8 cellular contexts compared by ENCODE assay signal in the genomic region with DNA sequence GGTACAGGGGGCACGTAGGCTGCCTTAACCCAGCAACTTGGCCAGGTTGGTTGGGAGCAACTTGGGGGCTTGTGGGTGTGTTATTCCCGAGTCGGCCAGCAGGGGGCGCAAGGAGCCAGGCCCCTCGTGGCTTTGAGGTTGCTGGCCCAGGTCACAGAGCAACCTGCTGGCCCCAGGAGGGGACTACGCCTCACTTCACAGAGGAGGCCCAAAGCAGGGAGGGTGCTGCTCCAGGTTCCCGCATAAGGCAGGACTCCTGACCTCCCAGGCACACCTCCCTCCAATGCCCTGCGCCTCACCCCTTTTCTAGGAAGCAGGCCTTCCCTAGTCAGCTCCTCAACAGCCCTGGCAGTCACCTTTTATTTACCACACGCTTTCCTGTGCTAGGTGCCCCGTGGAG. TPM values are rescaled to one million over a fixed set of nuclear protein-coding genes. Genes with fewer than 3 reads are reported as not detected.
DNase-seq lines count a peak whose midpoint lies in the region; ATAC-seq, FAIRE-seq and TF ChIP-seq lines count a peak whose summit lies in the region.

No MANE protein-coding gene starts in this region.

- H3K4me3 ChIP-seq in IMR-90 (ENCODE audit: insufficient read depth, low read depth, low read length) (no peak overlapping the region), right atrium auricular region (no peak overlapping the region), small intestine (ENCODE audit: low read depth in 1 of 2, low read length in 2 of 2) (no peak overlapping the region)

- H2BK120ac ChIP-seq in IMR-90 (ENCODE audit: low read depth, low read length): no peak overlapping the region

- peaks cover 8% of the 10 kb centered on the region for H3K4me1 Mint-ChIP-seq in activated naive CD8-positive, alpha-beta T cell treated with anti-CD3 and anti-CD28 coated beads for 36 hours

- H2AFZ ChIP-seq in IMR-90 (replicated peaks; ENCODE audit: low read length, poor library complexity): peak overlapping the region; percentile 76

- no peak overlapping the region for H2BK15ac ChIP-seq in IMR-90 (ENCODE audit: low read depth, low read length)

- TF ChIP-seq RAD21 in IMR-90 (IDR thresholded peaks at IDR 0.05; ENCODE audit: low read length): peak; percentile 83

- no peak overlapping the region for H3K14ac ChIP-seq in IMR-90 (replicated peaks; ENCODE audit: low read depth, low read length)

- H3K23ac ChIP-seq in IMR-90 (ENCODE audit: low read depth, low read length): no peak overlapping the region

- no peak overlapping the region for H3K27ac Mint-ChIP-seq in activated naive CD8-positive, alpha-beta T cell treated with anti-CD3 and anti-CD28 coated beads for 36 hours

- H3K27ac ChIP-seq in IMR-90 (ENCODE audit: insufficient read depth, low read length) (no peak overlapping the region), right atrium auricular region (no peak overlapping the region), small intestine (ENCODE audit: low read depth in 1 of 2, low read length in 1 of 2) (no peak overlapping the region)

- no peaks in the 10 kb centered on the region for H3K36me3 Mint-ChIP-seq in activated naive CD8-positive, alpha-beta T cell treated with anti-CD3 and anti-CD28 coated beads for 36 hours

- no peaks in the 10 kb centered on the region for H3K4me1 ChIP-seq in IMR-90 (ENCODE audit: control insufficient read depth, insufficient read depth, low read length)
- no peaks in the 10 kb centered on the region for H3K4me1 ChIP-seq in right atrium auricular region
- no peaks in the 10 kb centered on the region for H3K4me1 ChIP-seq in small intestine (ENCODE audit: control insufficient read depth in 2 of 2, insufficient read depth in 1 of 2, low read depth in 1 of 2, low read length in 1 of 2)

- H4K8ac ChIP-seq in IMR-90 (ENCODE audit: low read depth in 2 of 2, low read length in 2 of 2): peak overlapping the region in 1 of 2 experiments; percentile 60; a peak in 1 of 4 replicates

- CTCF ChIA-PET in IMR-90 (lab: Yijun Ruan, JAX): interaction anchor here (0.6 to 1.4 kb wide), 4 partner anchors 30 to 65 kb away, joined by 3 to 8 read pairs (median 4); no protein-coding TSS in a partner anchor

- no peak overlapping the region for H4K5ac ChIP-seq in IMR-90 (ENCODE audit: low read depth, low read length)

- H3K9me3 Mint-ChIP-seq in activated naive CD8-positive, alpha-beta T cell treated with anti-CD3 and anti-CD28 coated beads for 36 hours: no peaks in the 10 kb centered on the region

- H3K4ac ChIP-seq in IMR-90 (ENCODE audit: low read depth, low read length): no peak overlapping the region; the same call in 1 of the 2 replicates

- WGBS in IMR-90 (ENCODE audit: extremely low coverage in 2 of 2, insufficient read length in 1 of 2), 2 experiments: 50% methylated on average over 5 of the region's 10 CpGs; no CpG with 5 or more reads in 1 of the 2 experiments
- 19 to 31% (median 23%) methylated on average over 7 to 10 of the region's 10 CpGs for WGBS in small intestine, 3 donors

- no peak overlapping the region for H3K18ac ChIP-seq in IMR-90 (ENCODE audit: low read depth, low read length)

- H4K20me1 ChIP-seq in IMR-90 (ENCODE audit: insufficient read depth, low read length): no peaks in the 10 kb centered on the region

- no TSS peak for BruUV-seq in IMR-90 (replicated peaks; lab: Mats Ljungman, UMichigan)

- DNase-seq in NCI-H2029 (lab: John Stamatoyannopoulos, UW) (peak; percentile 48), NCI-H2029 treated with DMSO at 0.1 percent for 48 hours (lab: John Stamatoyannopoulos, UW) (no peak), IMR-90 (peak; percentile 36), SW480 (ENCODE audit: low spot score) (peak; percentile 72), right atrium auricular region (ENCODE audit: low spot score) (peak; percentile 78), small intestine (peak; percentile 65)
- peak; percentile 81 for DNase-seq in activated naive CD8-positive, alpha-beta T cell treated with anti-CD3 and anti-CD28 coated beads for 36 hours

- no peak overlapping the region for H3K56ac ChIP-seq in IMR-90 (ENCODE audit: extremely low read depth, insufficient read depth, low read length)

- H3K27me3 ChIP-seq in IMR-90 (ENCODE audit: control insufficient read depth, insufficient read depth, low read length): no peaks in the 10 kb centered on the region
- no peaks in the 10 kb centered on the region for H3K27me3 ChIP-seq in right atrium auricular region
- H3K27me3 ChIP-seq in small intestine (ENCODE audit: control insufficient read depth in 2 of 2, insufficient read depth in 2 of 2, low read length in 2 of 2): no peaks in the 10 kb centered on the region

- FAIRE-seq in small intestine (lab: Jason Lieb, UNC): no peak

- in situ Hi-C loops in IMR-90 (cut with MboI; ENCODE audit: low sequenced_read_pairs): no loop called here

- no peak overlapping the region for H2BK20ac ChIP-seq in IMR-90 (ENCODE audit: low read depth, low read length)

- dilution Hi-C loops in IMR-90 (cut with HindIII; ENCODE audit: low sequenced_read_pairs, unreplicated experiment): no loop called here

- no peaks in the 10 kb centered on the region for H3K27me3 Mint-ChIP-seq in activated naive CD8-positive, alpha-beta T cell treated with anti-CD3 and anti-CD28 coated beads for 36 hours

- no peaks in the 10 kb centered on the region for H3K36me3 ChIP-seq in IMR-90 (ENCODE audit: control insufficient read depth, insufficient read depth, low read length)
- H3K36me3 ChIP-seq in right atrium auricular region: no peaks in the 10 kb centered on the region
- no peaks in the 10 kb centered on the region for H3K36me3 ChIP-seq in small intestine (ENCODE audit: control insufficient read depth in 2 of 2, insufficient read depth in 2 of 2, low read length in 2 of 2)

- H3K4me3 Mint-ChIP-seq in activated naive CD8-positive, alpha-beta T cell treated with anti-CD3 and anti-CD28 coated beads for 36 hours: no peak overlapping the region

- TF ChIP-seq CTCF in IMR-90 (conservative IDR thresholded peaks at IDR 0.05; ENCODE audit: low read depth, low read length) (peak; percentile 82), right atrium auricular region (IDR thresholded peaks at IDR 0.05) (peak; percentile 95 to 100)

- H4K91ac ChIP-seq in IMR-90 (ENCODE audit: insufficient read depth, low read depth, low read length): no peak overlapping the region

- 0 out of 2 replicates have a peak, but pooled peaks cover 3% of the 10 kb centered on the region for H3K9me1 ChIP-seq in IMR-90 (ENCODE audit: insufficient read depth, low read length)

- no peak overlapping the region for H3K9ac ChIP-seq in IMR-90 (ENCODE audit: low read depth, low read length)

- peaks cover 11 to 36% of the 10 kb centered on the region in 2 experiments; a peak in 3 of 4 replicates for H3K79me1 ChIP-seq in IMR-90 (ENCODE audit: low read depth in 1 of 2, low read length in 2 of 2)

- ATAC-seq in IMR-90 (ENCODE audit: low read depth) (peak; percentile 96), GM21381 (IDR thresholded peaks at IDR 0.05; ENCODE audit: unreplicated experiment) (no peak)

- intact Hi-C loops in IMR-90 (cut with micrococcal nuclease): loop anchor here (1.0 to 5.0 kb wide), 2 partner anchors 65 to 84 kb away; partner anchors contain the start of genes DOLK and NUP188

- H2BK5ac ChIP-seq in IMR-90 (ENCODE audit: low read depth, low read length, poor library complexity, severe bottlenecking): no peak overlapping the region

- H3K9me3 ChIP-seq in IMR-90 (ENCODE audit: control insufficient read depth, insufficient read depth, low read length): no peaks in the 10 kb centered on the region
- no peaks in the 10 kb centered on the region for H3K9me3 ChIP-seq in right atrium auricular region
- H3K9me3 ChIP-seq in small intestine (ENCODE audit: control insufficient read depth, low read depth): no peaks in the 10 kb centered on the region

- H2AK9ac ChIP-seq in IMR-90 (replicated peaks; ENCODE audit: low read depth, low read length, poor library complexity): peak overlapping the region; percentile 90

- POLR2A ChIA-PET in IMR-90 (lab: Charles Lee; ENCODE audit: unreplicated experiment): no interaction called here

- no peak for TF ChIP-seq POLR2A in IMR-90 (IDR thresholded peaks at IDR 0.05; ENCODE audit: low read depth, low read length)

- no peak overlapping the region; the same call in 1 of the 2 replicates for H2AK5ac ChIP-seq in IMR-90 (ENCODE audit: low read depth, low read length)

- H3K4me2 ChIP-seq in IMR-90 (ENCODE audit: low read depth, low read length): no peak overlapping the region

RNA-seq across cellular contexts. Expression of gene KYAT1, which starts 18.1 kb away (rescaled TPM):
- total RNA-seq in IMR-90 (2012; rRNA removed) (5.8 and 6.8 TPM in 2 replicates), right atrium auricular region (10 to 100 TPM; 10.1 to 15.1 TPM)
- polyA plus RNA-seq in IMR-90 (2012; rRNA removed) (8.8 and 9.5 TPM in 2 replicates), small intestine (1 to 10 TPM; 4.1 to 5.6 (median 4.9) TPM)
- polyA plus RNA-seq in IMR-90 (2012; cell fraction: cytosol; rRNA removed): 6.3 and 7.8 TPM in 2 replicates
- polyA plus RNA-seq in IMR-90 (2012; cell fraction: nucleus; rRNA removed; ENCODE audit: low replicate concordance): 23.1 and 33.9 TPM in 2 replicates
- total RNA-seq in activated naive CD8-positive, alpha-beta T cell treated with anti-CD3 and anti-CD28 coated beads for 36 hours: 1 to 10 TPM; 7.4 to 9.4 TPM

RNA-seq across cellular contexts. Expression of gene LRRC8A, which starts 18.3 kb away (rescaled TPM):
- total RNA-seq in IMR-90 (2012; rRNA removed) (42.8 and 45.8 TPM in 2 replicates), right atrium auricular region (10 to 100 TPM; 45.3 to 65.9 TPM)
- polyA plus RNA-seq in IMR-90 (2012; rRNA removed) (60.9 and 71.7 TPM in 2 replicates), small intestine (10 to 100 TPM in 1 of 3 donors, 1 to 10 TPM in 2; 4.1 to 28.4 (median 5.6) TPM)
- 41.2 and 75.7 TPM in 2 replicates for polyA plus RNA-seq in IMR-90 (2012; cell fraction: cytosol; rRNA removed)
- polyA plus RNA-seq in IMR-90 (2012; cell fraction: nucleus; rRNA removed; ENCODE audit: low replicate concordance): 27.5 and 49.9 TPM in 2 replicates
- 10 to 100 TPM; 19.9 to 20.3 TPM for total RNA-seq in activated naive CD8-positive, alpha-beta T cell treated with anti-CD3 and anti-CD28 coated beads for 36 hours

RNA-seq across cellular contexts. Expression of gene SPOUT1, which starts 34.1 kb away (rescaled TPM):
- total RNA-seq in IMR-90 (2012; rRNA removed) (15.8 and 17.9 TPM in 2 replicates), right atrium auricular region (10 to 100 TPM in 1 of 2 donors, 1 to 10 TPM in 1; 8.5 to 11.6 TPM)
- polyA plus RNA-seq in IMR-90 (2012; rRNA removed) (27.8 and 30.2 TPM in 2 replicates), small intestine (10 to 100 TPM; 21.0 to 25.1 (median 22.8) TPM)
- polyA plus RNA-seq in IMR-90 (2012; cell fraction: cytosol; rRNA removed): 13.9 and 20.2 TPM in 2 replicates
- 40.1 and 103 TPM in 2 replicates for polyA plus RNA-seq in IMR-90 (2012; cell fraction: nucleus; rRNA removed; ENCODE audit: low replicate concordance)
- total RNA-seq in activated naive CD8-positive, alpha-beta T cell treated with anti-CD3 and anti-CD28 coated beads for 36 hours: 100 to 1,000 TPM; 109 to 111 TPM

RNA-seq across cellular contexts. Expression of gene ENDOG, which starts 45.3 kb away (rescaled TPM):
- 9.9 and 11.7 TPM in 2 replicates for total RNA-seq in IMR-90 (2012; rRNA removed)
- 16.2 and 27.2 TPM in 2 replicates for polyA plus RNA-seq in IMR-90 (2012; rRNA removed)
- polyA plus RNA-seq in IMR-90 (2012; cell fraction: cytosol; rRNA removed): 19.0 and 32.4 TPM in 2 replicates
- polyA plus RNA-seq in IMR-90 (2012; cell fraction: nucleus; rRNA removed; ENCODE audit: low replicate concordance): 10.9 and 26.5 TPM in 2 replicates
- total RNA-seq in activated naive CD8-positive, alpha-beta T cell treated with anti-CD3 and anti-CD28 coated beads for 36 hours: 10 to 100 TPM; 20.1 to 22.9 TPM
- total RNA-seq in right atrium auricular region: 10 to 100 TPM; 33.6 to 74.4 TPM
- 10 to 100 TPM; 34.8 to 79.6 (median 79.4) TPM for polyA plus RNA-seq in small intestine

RNA-seq across cellular contexts. Expression of gene PHYHD1, which starts 57.1 kb away (rescaled TPM):
- total RNA-seq in IMR-90 (2012; rRNA removed): 2.2 and 3.3 TPM in 2 replicates
- polyA plus RNA-seq in IMR-90 (2012; rRNA removed): 8.4 and 10.0 TPM in 2 replicates
- 4.2 and 8.4 TPM in 2 replicates for polyA plus RNA-seq in IMR-90 (2012; cell fraction: cytosol; rRNA removed)
- polyA plus RNA-seq in IMR-90 (2012; cell fraction: nucleus; rRNA removed; ENCODE audit: low replicate concordance): 18.1 and 18.9 TPM in 2 replicates
- total RNA-seq in activated naive CD8-positive, alpha-beta T cell treated with anti-CD3 and anti-CD28 coated beads for 36 hours: under 1 TPM; 0.49 to 0.52 TPM
- total RNA-seq in right atrium auricular region: 10 to 100 TPM; 21.3 to 51.9 TPM
- polyA plus RNA-seq in small intestine: 1 to 10 TPM; 1.1 to 6.5 (median 3.2) TPM
